Comparison of ENCODE assay signal across 8 cellular contexts in the genomic region with DNA sequence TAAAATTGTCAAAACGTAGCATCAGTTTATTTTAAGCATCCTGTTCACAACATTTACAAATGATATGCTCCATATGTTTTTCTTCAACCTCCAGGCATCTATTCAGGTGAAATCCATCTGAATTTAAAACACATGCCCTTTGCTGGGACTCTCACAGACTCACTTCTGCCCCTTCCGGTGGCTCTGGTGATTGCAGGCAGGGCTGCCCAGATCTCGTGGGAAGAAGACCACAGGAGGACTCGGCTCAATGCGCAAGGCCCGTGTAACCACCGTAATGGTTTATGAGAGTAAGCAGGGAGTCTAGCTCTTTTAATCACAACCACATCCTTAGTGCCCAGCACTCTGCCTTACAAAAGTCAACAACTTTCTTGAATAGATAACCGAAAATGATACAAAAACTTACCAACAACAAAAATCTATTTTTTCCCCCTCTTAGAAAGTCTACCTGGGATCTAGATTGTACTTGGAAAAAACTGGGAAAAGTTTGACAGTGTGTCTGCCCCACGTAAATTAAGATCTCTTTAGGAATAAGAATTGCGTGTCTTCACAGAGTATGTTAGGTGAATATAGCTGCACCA.
DNase-seq lines count a peak whose midpoint lies in the region; ATAC-seq and TF ChIP-seq lines count a peak whose summit lies in the region.

No MANE protein-coding gene starts in this region.

- TF ChIP-seq CTCF in Peyer's patch (IDR thresholded peaks at IDR 0.05) = peak; percentile 15 to 56 (median 48)

- no peak for TF ChIP-seq POLR2A in Peyer's patch (IDR thresholded peaks at IDR 0.05)

- peaks cover 3% of the 10 kb centered on the region for H3K9me3 Mint-ChIP-seq in activated naive CD8-positive, alpha-beta T cell treated with anti-CD3 and anti-CD28 coated beads, Interleukin-2, amount 10 ng/mL, durations not matched to agents 7 days and 5 days

- no peak overlapping the region for H3K27ac Mint-ChIP-seq in activated naive CD8-positive, alpha-beta T cell treated with anti-CD3 and anti-CD28 coated beads, Interleukin-2, amount 10 ng/mL, durations not matched to agents 7 days and 5 days

- H3K4me3 ChIP-seq in Peyer's patch = no peak overlapping the region

- H3K36me3 ChIP-seq in Peyer's patch = peaks cover 0 to 12% (median 0%) of the 10 kb centered on the region in 3 donors

- no peak overlapping the region for H3K4me3 Mint-ChIP-seq in activated naive CD8-positive, alpha-beta T cell treated with anti-CD3 and anti-CD28 coated beads, Interleukin-2, amount 10 ng/mL, durations not matched to agents 7 days and 5 days

- no peaks in the 10 kb centered on the region for H3K9me3 ChIP-seq in Peyer's patch

- H3K27ac ChIP-seq in Peyer's patch = no peak overlapping the region

- H3K36me3 Mint-ChIP-seq in activated naive CD8-positive, alpha-beta T cell treated with anti-CD3 and anti-CD28 coated beads, Interleukin-2, amount 10 ng/mL, durations not matched to agents 7 days and 5 days = no peaks in the 10 kb centered on the region

- no peaks in the 10 kb centered on the region for H3K27me3 Mint-ChIP-seq in activated naive CD8-positive, alpha-beta T cell treated with anti-CD3 and anti-CD28 coated beads, Interleukin-2, amount 10 ng/mL, durations not matched to agents 7 days and 5 days

- DNase-seq in NCI-H526 (lab: John Stamatoyannopoulos, UW) (peak; percentile 54 to 77), NCI-H526 treated with DMSO at 0.1 percent for 48 hours (lab: John Stamatoyannopoulos, UW) (no peak), Peyer's patch (peak; percentile 60 to 79 (median 68)), iPS DF 19.7 (ENCODE audit: low read depth, low spot score) (peak; percentile 12), putamen (ENCODE audit: low spot score) (no peak)
- peak; percentile 45 for DNase-seq in activated naive CD8-positive, alpha-beta T cell treated with anti-CD3 and anti-CD28 coated beads, Interleukin-2, amount 10 ng/mL, durations not matched to agents 7 days and 5 days
- DNase-seq in stimulated activated CD4-positive, alpha-beta T cell treated with anti-CD3 and anti-CD28 coated beads, Interleukin-2, amount 100 ng/mL, for 4 hours (ENCODE audit: low read depth) = peak; percentile 6

- POLR2A ChIA-PET in activated naive CD8-positive, alpha-beta T cell treated with anti-CD3 and anti-CD28 coated beads, Interleukin-2, amount 10 ng/mL, durations not matched to agents 7 days and 5 days (lab: Charles Lee) = no interaction called here

- H3K27me3 ChIP-seq in Peyer's patch = no peaks in the 10 kb centered on the region

- no peaks in the 10 kb centered on the region for H3K4me1 ChIP-seq in Peyer's patch

- H3K4me1 Mint-ChIP-seq in activated naive CD8-positive, alpha-beta T cell treated with anti-CD3 and anti-CD28 coated beads, Interleukin-2, amount 10 ng/mL, durations not matched to agents 7 days and 5 days = no peaks in the 10 kb centered on the region

- peak; percentile 76 for ATAC-seq in HG03095 (IDR thresholded peaks at IDR 0.05; ENCODE audit: unreplicated experiment)
- no peak for ATAC-seq in activated naive CD8-positive, alpha-beta T cell treated with anti-CD3 and anti-CD28 coated beads, Interleukin-2, amount 10 ng/mL, durations not matched to agents 7 days and 5 days (ENCODE audit: low read depth)

Comparison
In these comparisons a context has a peak if more than half of its experiments do, and no peak if none do; other contexts are left out.
1. DNase-seq: peak in NCI-H526 (2 of 2), Peyer's patch (3 of 3), activated naive CD8-positive, alpha-beta T cell treated with anti-CD3 and anti-CD28 coated beads, Interleukin-2, amount 10 ng/mL, durations not matched to agents 7 days and 5 days (single experiment), iPS DF 19.7 (single experiment) and stimulated activated CD4-positive, alpha-beta T cell treated with anti-CD3 and anti-CD28 coated beads, Interleukin-2, amount 100 ng/mL, for 4 hours (single experiment); none in NCI-H526 treated with DMSO at 0.1 percent for 48 hours (single experiment) and putamen (single experiment).